In genomic region chr15:92806763-92807162, GRCh38 we compare ENCODE assay signal across 24 cellular contexts.
DNase-seq lines count a peak whose midpoint lies in the region; ATAC-seq and TF ChIP-seq lines count a peak whose summit lies in the region.
"Had no signal": no experiment of that assay in that cellular context is flagged by ENCODE, and none has a peak within 500 bp of the region (broad histone marks: within the 10 kb centered on the region; RNA-seq: fewer than 3 reads in every experiment).

No MANE protein-coding gene starts in this region.

- in situ Hi-C loops in GM13977 (cut with MboI; ENCODE audit: low pct_unique_long_range_greater_than_20kb, low sequenced_read_pairs, unreplicated experiment): loop anchor here (5.0 kb wide), 1 partner anchor 96 kb away; the partner anchor contains the start of gene CHD2

- no peak for TF ChIP-seq EP300 in sigmoid colon (IDR thresholded peaks at IDR 0.05)
- no peak for TF ChIP-seq EP300 in tibial nerve (IDR thresholded peaks at IDR 0.05)

- no peak overlapping the region for H3K27ac ChIP-seq in right cardiac atrium (ENCODE audit: low read length)
- H3K27ac ChIP-seq in right atrium auricular region: peak overlapping the region in 1 of 2 donors; percentile 95
- H3K27ac ChIP-seq in coronary artery: peak overlapping the region; percentile 91 to 98
- H3K27ac ChIP-seq in sigmoid colon: peak overlapping the region; percentile 90 to 98 (median 94)
- peak overlapping the region in 2 of 4 donors; percentile 98 for H3K27ac ChIP-seq in tibial nerve
- H3K27ac ChIP-seq: cardiac muscle cell, neural progenitor cell had no signal

- TF ChIP-seq CTCF in right atrium auricular region (IDR thresholded peaks at IDR 0.05) (no peak), coronary artery (IDR thresholded peaks at IDR 0.05) (no peak), sigmoid colon (IDR thresholded peaks at IDR 0.05) (no peak), GM13977 (IDR thresholded peaks at IDR 0.05; ENCODE audit: extremely low read depth, insufficient read depth, missing control alignments) (no peak), tibial nerve (IDR thresholded peaks at IDR 0.05) (no peak)

- TF ChIP-seq POLR2A in sigmoid colon (IDR thresholded peaks at IDR 0.05) (no peak), tibial nerve (IDR thresholded peaks at IDR 0.05) (no peak)

- H3K9me3 ChIP-seq in right cardiac atrium (ENCODE audit: control insufficient read depth, low read length): no peaks in the 10 kb centered on the region
- no peaks in the 10 kb centered on the region for H3K9me3 ChIP-seq in right atrium auricular region
- no peaks in the 10 kb centered on the region for H3K9me3 ChIP-seq in sigmoid colon
- peaks cover 2% of the 10 kb centered on the region; the same call in 1 of the 2 replicates for H3K9me3 ChIP-seq in MG63
- no peaks in the 10 kb centered on the region for H3K9me3 ChIP-seq in tibial nerve
- H3K9me3 ChIP-seq: adrenal gland, Peyer's patch, SK-N-SH had no signal

- ATAC-seq in right cardiac atrium: no peak
- ATAC-seq: activated CD8-positive, alpha-beta memory T cell treated with anti-CD3 and anti-CD28 coated beads, Interleukin-2, amount 10 ng/mL, durations not matched to agents 7 days and 5 days; esophagus mucosa had no signal

- H3K4me3 ChIP-seq in right cardiac atrium (ENCODE audit: low read length) (no peak overlapping the region), right atrium auricular region (no peak overlapping the region), coronary artery (no peak overlapping the region), sigmoid colon (no peak overlapping the region), MG63 (no peak overlapping the region), tibial nerve (no peak overlapping the region)
- H3K4me3 ChIP-seq: adrenal gland, cardiac muscle cell, neural progenitor cell, Peyer's patch had no signal

- H3K36me3 ChIP-seq in right atrium auricular region (no peaks in the 10 kb centered on the region), sigmoid colon (no peaks in the 10 kb centered on the region), MG63 (no peaks in the 10 kb centered on the region), tibial nerve (no peaks in the 10 kb centered on the region)
- H3K36me3 ChIP-seq: adrenal gland, cardiac muscle cell, neural progenitor cell, Peyer's patch had no signal

- DNase-seq in right cardiac atrium (peak in 2 of 3 donors; percentile 29 to 73), right atrium auricular region (ENCODE audit: low spot score) (no peak), coronary artery (ENCODE audit: low spot score) (no peak), sigmoid colon (no peak), GM13977 (ENCODE audit: low spot score) (no peak), MG63 (no peak), tibial nerve (ENCODE audit: low spot score in 2 of 2) (no peak), iPS-NIHi11 (ENCODE audit: low spot score) (no peak)
- DNase-seq: ACHN; activated CD8-positive, alpha-beta memory T cell treated with anti-CD3 and anti-CD28 coated beads, Interleukin-2, amount 10 ng/mL, durations not matched to agents 7 days and 5 days; CD4-positive, CD25-positive, alpha-beta regulatory T cell; DMS53; midbrain; NCI-H1436; NCI-H2171; NCI-H748 treated with DMSO at 0.1 percent for 48 hours; SK-N-SH; stimulated activated CD4-positive, alpha-beta T cell treated with anti-CD3 and anti-CD28 coated beads, Interleukin-1b, Interleukin-23, amount 100 ng/mL, for 48 hours; T1000 had no signal

- H3K4me1 ChIP-seq in right cardiac atrium (ENCODE audit: control insufficient read depth, insufficient read depth, low read length) (peaks cover 2% of the 10 kb centered on the region), right atrium auricular region (peaks cover 0 to 28% of the 10 kb centered on the region in 2 donors), sigmoid colon (peaks cover 0 to 59% (median 53%) of the 10 kb centered on the region in 4 donors), tibial nerve (peaks cover 0 to 74% (median 37%) of the 10 kb centered on the region in 4 donors)

- WGBS in right cardiac atrium: 79% methylated on average over 17 of the region's 17 CpGs
- 86 to 88% methylated on average over 17 of the region's 17 CpGs for WGBS in sigmoid colon, 2 donors
- WGBS in tibial nerve, 2 donors: 84 to 89% methylated on average over 17 of the region's 17 CpGs

- H3K27me3 ChIP-seq in right cardiac atrium (ENCODE audit: control insufficient read depth, insufficient read depth): no peaks in the 10 kb centered on the region
- H3K27me3 ChIP-seq in right atrium auricular region: no peaks in the 10 kb centered on the region
- no peaks in the 10 kb centered on the region for H3K27me3 ChIP-seq in sigmoid colon
- no peaks in the 10 kb centered on the region for H3K27me3 ChIP-seq in MG63
- H3K27me3 ChIP-seq in tibial nerve: no peaks in the 10 kb centered on the region
- H3K27me3 ChIP-seq: adrenal gland, cardiac muscle cell, neural progenitor cell, Peyer's patch had no signal

- intact Hi-C loops in right cardiac atrium (cut with DNase I) (loop anchor here (5.0 to 10.0 kb wide), 6 partner anchors 76 to 218 kb away; no protein-coding TSS in a partner anchor), sigmoid colon (cut with DNase I) (loop anchor here (5.0 kb wide), 2 partner anchors 171 to 266 kb away; no protein-coding TSS in a partner anchor)

Comparison
In these comparisons a context has a peak if more than half of its experiments do, and no peak if none do; other contexts are left out.
1. DNase-seq: peak in right cardiac atrium (2 of 3); none in right atrium auricular region (single experiment), coronary artery (single experiment), sigmoid colon (single experiment), GM13977 (single experiment), MG63 (single experiment), tibial nerve (0 of 2) and iPS-NIHi11 (single experiment).